10 cellular contexts compared by ENCODE assay signal in the genomic region with DNA sequence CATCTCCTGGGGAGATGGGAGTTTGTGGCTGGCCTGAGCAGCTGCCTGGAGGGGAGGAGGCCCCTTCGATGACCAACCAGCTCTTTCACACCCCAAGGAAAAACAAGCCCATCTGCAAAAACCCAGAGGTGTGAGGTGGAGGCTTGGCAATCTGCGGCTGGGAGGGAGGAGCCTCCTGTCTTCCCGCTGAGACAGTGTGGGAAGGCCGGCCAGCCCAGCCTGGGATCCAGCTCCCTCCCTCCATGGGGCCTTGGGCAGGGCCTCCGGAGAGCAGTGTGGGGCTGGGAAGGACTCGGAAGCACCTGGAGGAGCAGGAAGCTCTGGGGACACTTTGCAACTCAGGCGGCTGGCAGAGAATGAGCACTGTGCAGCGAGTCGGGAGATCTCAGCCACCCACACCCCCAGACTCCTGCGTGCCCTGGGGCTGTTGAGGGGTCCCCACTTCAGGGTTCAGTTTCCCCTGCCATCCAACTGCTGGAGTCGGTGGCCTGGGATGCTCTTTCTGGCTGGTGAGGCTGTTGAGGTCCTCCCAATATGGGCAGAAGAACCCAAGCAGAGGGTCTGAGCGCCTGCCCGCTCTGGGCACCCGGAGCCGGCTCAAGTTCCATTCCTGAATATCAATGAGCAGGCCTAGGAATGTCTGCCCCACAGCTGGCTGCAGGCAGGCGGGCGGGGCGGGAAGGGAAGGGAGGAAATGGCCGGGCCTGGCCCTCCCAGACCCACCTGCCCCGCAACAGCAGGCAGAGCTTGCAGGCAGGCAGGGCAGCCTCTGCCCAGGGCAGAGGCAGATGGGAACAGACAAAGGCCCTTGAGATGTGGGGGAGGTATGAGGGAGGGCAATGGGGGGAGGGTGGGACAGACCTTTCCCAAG.
DNase-seq lines count a peak whose midpoint lies in the region; ATAC-seq and TF ChIP-seq lines count a peak whose summit lies in the region.
"Had no signal": no experiment of that assay in that cellular context is flagged by ENCODE, and none has a peak within 500 bp of the region (broad histone marks: within the 10 kb centered on the region; RNA-seq: fewer than 3 reads in every experiment).

No MANE protein-coding gene starts in this region.

- TF ChIP-seq POLR2A in prostate gland (IDR thresholded peaks at IDR 0.05), result no peak

- no peak overlapping the region for H3K27ac ChIP-seq in foreskin keratinocyte
- peak overlapping the region; percentile 33 to 58 for H3K27ac ChIP-seq in prostate gland
- no peak overlapping the region for H3K27ac ChIP-seq in effector memory CD4-positive, alpha-beta T cell (ENCODE audit: insufficient read depth, low read length, poor library complexity, severe bottlenecking)

- no peak overlapping the region for H3K4me3 ChIP-seq in prostate gland
- H3K4me3 ChIP-seq in effector memory CD4-positive, alpha-beta T cell (ENCODE audit: insufficient read depth, low read depth, low read length, poor library complexity, severe bottlenecking), result no peak overlapping the region

- 47% methylated on average over 20 of the region's 20 CpGs for WGBS in prostate gland

- no peaks in the 10 kb centered on the region for H3K27me3 ChIP-seq in foreskin keratinocyte
- peaks cover 3% of the 10 kb centered on the region for H3K27me3 ChIP-seq in prostate gland (replicated peaks; ENCODE audit: insufficient read depth)
- no peaks in the 10 kb centered on the region for H3K27me3 ChIP-seq in effector memory CD4-positive, alpha-beta T cell (replicated peaks; ENCODE audit: control insufficient read depth, insufficient read depth, low read length, poor library complexity, severe bottlenecking)

- peak; percentile 35 for DNase-seq in EL
- peak; percentile 33 for DNase-seq in SK-N-DZ (ENCODE audit: low spot score)
- DNase-seq in foreskin keratinocyte, result peak in 1 of 2 donors; percentile 36
- DNase-seq in prostate gland (ENCODE audit: low spot score), result no peak
- DNase-seq in DMS79 (lab: John Stamatoyannopoulos, UW), result no peak
- no peak for DNase-seq in H4 (ENCODE audit: low spot score)
- DNase-seq in effector memory CD4-positive, alpha-beta T cell, result no peak
- DNase-seq: stimulated activated naive CD4-positive, alpha-beta T cell treated with Interleukin-2 at 50 U/mL for 16 hours; T-helper 9 cell had no signal

- no peaks in the 10 kb centered on the region for H3K9me3 ChIP-seq in prostate gland
- H3K9me3 ChIP-seq in effector memory CD4-positive, alpha-beta T cell (ENCODE audit: control insufficient read depth, low read length), result no peaks in the 10 kb centered on the region

- H3K4me1 ChIP-seq in foreskin keratinocyte (peaks cover 21% of the 10 kb centered on the region), prostate gland (replicated peaks) (no peaks in the 10 kb centered on the region)
- H3K4me1 ChIP-seq in effector memory CD4-positive, alpha-beta T cell (ENCODE audit: control insufficient read depth, insufficient read depth, low read length, poor library complexity, severe bottlenecking), result no peaks in the 10 kb centered on the region

- peak; percentile 43 for ATAC-seq in foreskin keratinocyte
- no peak for ATAC-seq in HG03378 (IDR thresholded peaks at IDR 0.05; ENCODE audit: unreplicated experiment)

- H3K36me3 ChIP-seq in prostate gland, result no peaks in the 10 kb centered on the region
- no peaks in the 10 kb centered on the region for H3K36me3 ChIP-seq in effector memory CD4-positive, alpha-beta T cell (ENCODE audit: control insufficient read depth, insufficient read depth, low read length)

- TF ChIP-seq CTCF in foreskin keratinocyte (conservative IDR thresholded peaks at IDR 0.05) (no peak), prostate gland (IDR thresholded peaks at IDR 0.05) (no peak)

- intact Hi-C loops in prostate gland (cut with DNase I), result loop anchor here (10.0 kb wide), 1 partner anchor 74 kb away; no protein-coding TSS in a partner anchor

Comparison
In these comparisons a context has a peak if more than half of its experiments do, and no peak if none do; other contexts are left out.
1. DNase-seq: peak in EL (single experiment) and SK-N-DZ (single experiment); none in prostate gland (single experiment), DMS79 (single experiment), H4 (single experiment) and effector memory CD4-positive, alpha-beta T cell (0 of 3).
2. H3K27ac ChIP-seq: peak in prostate gland (2 of 2); none in foreskin keratinocyte (single experiment) and effector memory CD4-positive, alpha-beta T cell (single experiment).